In the genomic region with DNA sequence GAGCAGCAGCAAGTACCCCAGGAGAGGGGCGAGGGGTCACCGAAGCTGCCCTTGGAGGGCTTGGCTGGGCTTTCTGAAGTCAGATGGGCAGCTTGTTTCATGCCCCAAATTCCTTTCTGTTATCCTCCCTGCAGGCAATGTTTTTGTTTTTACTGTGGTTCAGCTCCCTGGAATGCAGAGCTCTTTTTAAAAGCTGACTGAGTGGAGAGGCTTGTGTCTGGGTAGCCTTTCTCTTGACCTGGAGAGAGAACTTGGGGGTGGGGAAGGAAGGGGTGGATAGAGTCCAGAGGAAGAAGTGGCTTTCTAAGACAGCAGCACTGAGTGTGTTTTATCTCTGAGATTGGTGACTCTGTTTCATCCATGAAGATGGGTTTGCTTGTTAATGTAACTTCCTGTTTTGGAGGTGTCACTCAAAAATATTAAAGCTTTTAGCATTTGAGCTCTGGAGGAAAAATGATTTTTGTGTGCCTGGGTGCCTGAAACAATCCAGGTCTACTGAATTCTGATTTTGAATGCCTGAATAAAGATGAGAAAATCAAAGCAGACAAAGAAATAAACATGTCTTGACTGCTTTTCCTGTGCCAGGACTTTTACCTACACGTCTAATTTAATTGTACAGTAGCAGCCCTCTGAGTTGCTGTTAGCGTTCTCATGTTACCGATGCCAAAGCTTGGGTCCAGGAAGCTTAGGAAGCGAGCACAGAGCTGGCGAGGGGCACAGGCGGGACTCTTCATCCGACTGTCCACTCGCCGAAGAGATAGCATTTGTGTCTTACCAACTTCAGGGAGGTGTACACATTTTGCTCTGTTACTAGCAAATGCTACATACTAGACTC, we compare ENCODE assay signal across 10 cellular contexts.
DNase-seq lines count a peak whose midpoint lies in the region; ATAC-seq and TF ChIP-seq lines count a peak whose summit lies in the region.
"Had no signal": no experiment of that assay in that cellular context is flagged by ENCODE, and none has a peak within 500 bp of the region (broad histone marks: within the 10 kb centered on the region; RNA-seq: fewer than 3 reads in every experiment).

No MANE protein-coding gene starts in this region.

- peaks cover 22% of the 10 kb centered on the region for H3K9me3 Mint-ChIP-seq in WTC11
- H3K9me3 Mint-ChIP-seq: natural killer cell treated with Interleukin-12 subunit alpha and Interleukin-12 subunit beta and Interleukin-15 and Interleukin-18, amount 100 ng/mL, for 72 hours had no signal

- H3K36me3 Mint-ChIP-seq in WTC11 = peaks cover 11% of the 10 kb centered on the region
- H3K36me3 Mint-ChIP-seq: natural killer cell treated with Interleukin-12 subunit alpha and Interleukin-12 subunit beta and Interleukin-15 and Interleukin-18, amount 100 ng/mL, for 72 hours had no signal

- ATAC-seq in WTC11 (peak; percentile 95), aorta (ENCODE audit: low FRiP score) (peak; percentile 34), GM21717 (IDR thresholded peaks at IDR 0.05; ENCODE audit: unreplicated experiment) (no peak)
- ATAC-seq: natural killer cell treated with Interleukin-12 subunit alpha and Interleukin-12 subunit beta and Interleukin-15 and Interleukin-18, amount 100 ng/mL, for 72 hours had no signal

- H3K4me1 ChIP-seq in iPS DF 6.9 (ENCODE audit: control insufficient read depth, insufficient read depth, low read length) (no peaks in the 10 kb centered on the region; the same call in 1 of the 2 replicates), aorta (ENCODE audit: control insufficient read depth in 1 of 2, insufficient read depth in 2 of 2, low read length in 2 of 2) (peaks cover 2 to 14% of the 10 kb centered on the region in 2 donors), stomach (peaks cover 0 to 4% (median 0%) of the 10 kb centered on the region in 4 donors)

- no CpG with 5 or more reads among the region's 11 CpGs for WGBS in iPS DF 6.9 (ENCODE audit: insufficient coverage, insufficient read length)
- 34 to 46% methylated on average over 11 of the region's 11 CpGs for WGBS in aorta, 2 donors
- 40 to 49% (median 48%) methylated on average over 11 of the region's 11 CpGs for WGBS in stomach, 5 donors

- peak overlapping the region; percentile 96 for H3K27ac Mint-ChIP-seq in WTC11
- H3K27ac Mint-ChIP-seq: B cell; natural killer cell treated with Interleukin-12 subunit alpha and Interleukin-12 subunit beta and Interleukin-15 and Interleukin-18, amount 100 ng/mL, for 72 hours had no signal

- H3K4me1 Mint-ChIP-seq in WTC11 = peaks cover 28% of the 10 kb centered on the region
- H3K4me1 Mint-ChIP-seq: B cell had no signal

- DNase-seq in NCI-H2227 (lab: John Stamatoyannopoulos, UW; ENCODE audit: unreplicated experiment) (peak; percentile 16), NCI-H2227 treated with DMSO at 0.1 percent for 48 hours (lab: John Stamatoyannopoulos, UW) (no peak), WTC11 (ENCODE audit: low spot score) (no peak), iPS DF 6.9 (ENCODE audit: low read depth, low spot score) (peak; percentile 54), aorta (no peak), NCI-H187 treated with DMSO at 0.1 percent for 48 hours (lab: John Stamatoyannopoulos, UW) (no peak), stomach (no peak)

- no peak overlapping the region for H3K4me3 ChIP-seq in iPS DF 6.9 (ENCODE audit: low read length)
- no peak overlapping the region for H3K4me3 ChIP-seq in aorta (ENCODE audit: low read length in 2 of 2)
- H3K4me3 ChIP-seq in stomach = no peak overlapping the region

- no peak for TF ChIP-seq EP300 in stomach (IDR thresholded peaks at IDR 0.05)

- H3K27ac ChIP-seq in iPS DF 6.9 (ENCODE audit: low read length) (no peak overlapping the region), aorta (ENCODE audit: low read depth in 1 of 2, low read length in 2 of 2) (peak overlapping the region; percentile 64 to 81), stomach (no peak overlapping the region)

- POLR2A ChIA-PET in WTC11 (lab: Charles Lee) = interaction anchor here (1.5 kb wide), 1 partner anchor 10 kb away, joined by 5 read pairs; no protein-coding TSS in a partner anchor

- H3K27me3 Mint-ChIP-seq in WTC11 (ENCODE audit: low read depth) = no peaks in the 10 kb centered on the region

- CTCF ChIA-PET in WTC11 (lab: Charles Lee) = interaction anchor here (1.0 to 2.3 kb wide), 5 partner anchors 10 to 49 kb away, joined by 4 to 9 read pairs (median 8); no protein-coding TSS in a partner anchor

- no peak for TF ChIP-seq POLR2A in stomach (IDR thresholded peaks at IDR 0.05)

- intact Hi-C loops in aorta (cut with DNase I) = loop anchor here in 1 of 2 donors (5.0 kb wide), 1 partner anchor 93 kb away; no protein-coding TSS in a partner anchor
- intact Hi-C loops in stomach (cut with DNase I; ENCODE audit: low total_unique reads) = no loop called here

- no peaks in the 10 kb centered on the region for H3K27me3 ChIP-seq in iPS DF 6.9 (ENCODE audit: control insufficient read depth, insufficient read depth, low read length)
- no peaks in the 10 kb centered on the region for H3K27me3 ChIP-seq in aorta (ENCODE audit: control insufficient read depth in 1 of 2, insufficient read depth in 2 of 2, low read length in 1 of 2)
- no peaks in the 10 kb centered on the region for H3K27me3 ChIP-seq in stomach

- TF ChIP-seq CTCF in WTC11 (IDR thresholded peaks at IDR 0.05) = no peak
- TF ChIP-seq CTCF in stomach (IDR thresholded peaks at IDR 0.05) = no peak

- no peaks in the 10 kb centered on the region for H3K9me3 ChIP-seq in iPS DF 6.9 (ENCODE audit: control insufficient read depth, insufficient read depth, low read length)
- no peaks in the 10 kb centered on the region for H3K9me3 ChIP-seq in aorta (ENCODE audit: control insufficient read depth, low read length)
- no peaks in the 10 kb centered on the region for H3K9me3 ChIP-seq in stomach

- H3K4me3 Mint-ChIP-seq in WTC11 = peak overlapping the region; percentile 51
- H3K4me3 Mint-ChIP-seq: B cell; natural killer cell treated with Interleukin-12 subunit alpha and Interleukin-12 subunit beta and Interleukin-15 and Interleukin-18, amount 100 ng/mL, for 72 hours had no signal

- H3K36me3 ChIP-seq in iPS DF 6.9 (ENCODE audit: control insufficient read depth, insufficient read depth, low read length) = no peaks in the 10 kb centered on the region
- no peaks in the 10 kb centered on the region for H3K36me3 ChIP-seq in aorta (ENCODE audit: control insufficient read depth in 1 of 2, insufficient read depth in 2 of 2, low read length in 1 of 2)
- H3K36me3 ChIP-seq in stomach = no peaks in the 10 kb centered on the region

TF ChIP-seq in WTC11, 78 proteins besides CTCF, POLR2A, EP300 and RAD21 (continues in another document):
- TF ChIP-seq EMX1 (CRISPR knock-in tag; IDR thresholded peaks at IDR 0.05) (no peak), FOXK1 (CRISPR knock-in tag; IDR thresholded peaks at IDR 0.05) (0 out of 2 replicates have a peak, but pooled peaks have one; percentile 28), JUN (CRISPR knock-in tag; IDR thresholded peaks at IDR 0.05) (no peak), TEAD4 (CRISPR knock-in tag; IDR thresholded peaks at IDR 0.05) (peak; percentile 66; the same call in 1 of the 2 replicates), ZBTB21 (CRISPR knock-in tag; IDR thresholded peaks at IDR 0.05; ENCODE audit: borderline replicate concordance) (no peak), KAT7 (CRISPR knock-in tag; IDR thresholded peaks at IDR 0.05; ENCODE audit: borderline replicate concordance) (no peak)
- TF ChIP-seq, protein P1, sequence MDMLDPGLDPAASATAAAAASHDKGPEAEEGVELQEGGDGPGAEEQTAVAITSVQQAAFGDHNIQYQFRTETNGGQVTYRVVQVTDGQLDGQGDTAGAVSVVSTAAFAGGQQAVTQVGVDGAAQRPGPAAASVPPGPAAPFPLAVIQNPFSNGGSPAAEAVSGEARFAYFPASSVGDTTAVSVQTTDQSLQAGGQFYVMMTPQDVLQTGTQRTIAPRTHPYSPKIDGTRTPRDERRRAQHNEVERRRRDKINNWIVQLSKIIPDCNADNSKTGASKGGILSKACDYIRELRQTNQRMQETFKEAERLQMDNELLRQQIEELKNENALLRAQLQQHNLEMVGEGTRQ (CRISPR knock-in tag; IDR thresholded peaks at IDR 0.05) = 0 out of 2 replicates have a peak, but pooled peaks have one; percentile 4
- TF ChIP-seq, protein P2, sequence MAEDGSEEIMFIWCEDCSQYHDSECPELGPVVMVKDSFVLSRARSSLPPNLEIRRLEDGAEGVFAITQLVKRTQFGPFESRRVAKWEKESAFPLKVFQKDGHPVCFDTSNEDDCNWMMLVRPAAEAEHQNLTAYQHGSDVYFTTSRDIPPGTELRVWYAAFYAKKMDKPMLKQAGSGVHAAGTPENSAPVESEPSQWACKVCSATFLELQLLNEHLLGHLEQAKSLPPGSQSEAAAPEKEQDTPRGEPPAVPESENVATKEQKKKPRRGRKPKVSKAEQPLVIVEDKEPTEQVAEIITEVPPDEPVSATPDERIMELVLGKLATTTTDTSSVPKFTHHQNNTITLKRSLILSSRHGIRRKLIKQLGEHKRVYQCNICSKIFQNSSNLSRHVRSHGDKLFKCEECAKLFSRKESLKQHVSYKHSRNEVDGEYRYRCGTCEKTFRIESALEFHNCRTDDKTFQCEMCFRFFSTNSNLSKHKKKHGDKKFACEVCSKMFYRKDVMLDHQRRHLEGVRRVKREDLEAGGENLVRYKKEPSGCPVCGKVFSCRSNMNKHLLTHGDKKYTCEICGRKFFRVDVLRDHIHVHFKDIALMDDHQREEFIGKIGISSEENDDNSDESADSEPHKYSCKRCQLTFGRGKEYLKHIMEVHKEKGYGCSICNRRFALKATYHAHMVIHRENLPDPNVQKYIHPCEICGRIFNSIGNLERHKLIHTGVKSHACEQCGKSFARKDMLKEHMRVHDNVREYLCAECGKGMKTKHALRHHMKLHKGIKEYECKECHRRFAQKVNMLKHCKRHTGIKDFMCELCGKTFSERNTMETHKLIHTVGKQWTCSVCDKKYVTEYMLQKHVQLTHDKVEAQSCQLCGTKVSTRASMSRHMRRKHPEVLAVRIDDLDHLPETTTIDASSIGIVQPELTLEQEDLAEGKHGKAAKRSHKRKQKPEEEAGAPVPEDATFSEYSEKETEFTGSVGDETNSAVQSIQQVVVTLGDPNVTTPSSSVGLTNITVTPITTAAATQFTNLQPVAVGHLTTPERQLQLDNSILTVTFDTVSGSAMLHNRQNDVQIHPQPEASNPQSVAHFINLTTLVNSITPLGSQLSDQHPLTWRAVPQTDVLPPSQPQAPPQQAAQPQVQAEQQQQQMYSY (CRISPR knock-in tag; IDR thresholded peaks at IDR 0.05) = no peak

Comparison
In these comparisons a context has a peak if more than half of its experiments do, and no peak if none do; other contexts are left out.
1. DNase-seq: peak in NCI-H2227 (single experiment) and iPS DF 6.9 (single experiment); none in NCI-H2227 treated with DMSO at 0.1 percent for 48 hours (single experiment), WTC11 (single experiment), aorta (0 of 2), NCI-H187 treated with DMSO at 0.1 percent for 48 hours (single experiment) and stomach (single experiment).
2. H3K27ac ChIP-seq: peak in aorta (2 of 2); none in iPS DF 6.9 (single experiment) and stomach (0 of 5).